ENCODE assay signal across 24 cellular contexts in genomic region chr9:126027566-126027965, GRCh38.
"Had no signal": no experiment of that assay in that cellular context is flagged by ENCODE, and none has a peak within 500 bp of the region (broad histone marks: within the 10 kb centered on the region; RNA-seq: fewer than 3 reads in every experiment).

No MANE protein-coding gene starts in this region.

- H3K27me3 Mint-ChIP-seq: stimulated activated naive CD8-positive, alpha-beta T cell treated with anti-CD3 and anti-CD28 coated beads, Interleukin-15, Interleukin-2, amounts not matched to agents 100 ng/mL and 50 ng/mL, for 24 hours had no signal

- H3K4me1 ChIP-seq: ascending aorta, esophagus muscularis mucosa, thyroid gland had no signal

- H3K4me1 Mint-ChIP-seq: activated B cell treated with CpG ODN at 0.5 μM for 24 hours; activated CD4-positive, alpha-beta T cell treated with anti-CD3 and anti-CD28 coated beads for 36 hours; activated T-helper 17 cell treated with anti-CD3 and anti-CD28 coated beads, Interleukin-2, amount 50 U/mL, for 72 hours; T-helper 17 cell had no signal

- H3K36me3 ChIP-seq: ascending aorta, brain microvascular endothelial cell, esophagus muscularis mucosa, thyroid gland had no signal

- H3K9me3 ChIP-seq: ascending aorta, esophagus muscularis mucosa, thyroid gland had no signal

- H3K27ac Mint-ChIP-seq: activated B cell treated with CpG ODN at 0.5 μM for 24 hours; activated CD4-positive, alpha-beta T cell treated with anti-CD3 and anti-CD28 coated beads for 36 hours; activated naive CD4-positive, alpha-beta T cell treated with anti-CD3 and anti-CD28 coated beads, Interleukin-2, amount 50 U/mL, for 72 hours; activated T-cell treated with anti-CD3 and anti-CD28 coated beads, Interleukin-2, amount 50 U/mL, for 24 hours; activated T-helper 17 cell treated with anti-CD3 and anti-CD28 coated beads, Interleukin-2, amount 50 U/mL, for 72 hours; progenitor cell of endocrine pancreas; stimulated activated naive CD8-positive, alpha-beta T cell treated with anti-CD3 and anti-CD28 coated beads, Interleukin-15, Interleukin-2, amounts not matched to agents 100 ng/mL and 50 ng/mL, for 24 hours; T-helper 17 cell had no signal

- H3K9me3 Mint-ChIP-seq: activated B cell treated with CpG ODN at 0.5 μM for 24 hours; activated T-cell treated with anti-CD3 and anti-CD28 coated beads, Interleukin-2, amount 50 U/mL, for 24 hours; stimulated activated naive CD8-positive, alpha-beta T cell treated with anti-CD3 and anti-CD28 coated beads, Interleukin-15, Interleukin-2, amounts not matched to agents 100 ng/mL and 50 ng/mL, for 24 hours had no signal

- DNase-seq: activated B cell treated with CpG ODN at 0.5 μM for 24 hours; activated CD4-positive, alpha-beta T cell treated with anti-CD3 and anti-CD28 coated beads for 36 hours; activated CD4-positive, alpha-beta T cell treated with anti-CD3 and anti-CD28 coated beads, Interleukin-2, amount 50 U/mL, for 4 hours; activated CD8-positive, alpha-beta memory T cell treated with anti-CD3 and anti-CD28 coated beads for 24 hours; activated CD8-positive, alpha-beta memory T cell treated with anti-CD3 and anti-CD28 coated beads, Interleukin-2, amount 50 U/mL, for 4 hours; activated T-cell treated with anti-CD3 and anti-CD28 coated beads, Interleukin-2, amount 50 U/mL, for 24 hours; brain microvascular endothelial cell; central memory CD4-positive, alpha-beta T cell; glutamatergic neuron; hippocampal formation; mesenchymal stem cell; retina; stimulated activated CD4-positive, alpha-beta T cell treated with anti-CD3 and anti-CD28 coated beads, Interleukin-1b, Interleukin-23, amount 100 ng/mL, for 48 hours; substantia nigra; T-helper 17 cell; thyroid gland had no signal

- FAIRE-seq: colon, frontal cortex had no signal

- H3K4me3 Mint-ChIP-seq: activated B cell treated with CpG ODN at 0.5 μM for 24 hours; activated CD4-positive, alpha-beta T cell treated with anti-CD3 and anti-CD28 coated beads for 36 hours; activated T-cell treated with anti-CD3 and anti-CD28 coated beads, Interleukin-2, amount 50 U/mL, for 24 hours; activated T-helper 17 cell treated with anti-CD3 and anti-CD28 coated beads, Interleukin-2, amount 50 U/mL, for 72 hours; stimulated activated naive CD8-positive, alpha-beta T cell treated with anti-CD3 and anti-CD28 coated beads, Interleukin-15, Interleukin-2, amounts not matched to agents 100 ng/mL and 50 ng/mL, for 24 hours; T-helper 17 cell had no signal

- ATAC-seq: activated CD4-positive, alpha-beta T cell treated with anti-CD3 and anti-CD28 coated beads for 36 hours; activated naive CD4-positive, alpha-beta T cell treated with anti-CD3 and anti-CD28 coated beads, Interleukin-2, amount 50 U/mL, for 72 hours; activated T-helper 17 cell treated with anti-CD3 and anti-CD28 coated beads, Interleukin-2, amount 50 U/mL, for 72 hours; T-helper 17 cell had no signal

- H3K27ac ChIP-seq: ascending aorta, brain microvascular endothelial cell, esophagus muscularis mucosa, thyroid gland had no signal

- H3K4me3 ChIP-seq: ascending aorta, esophagus muscularis mucosa, thyroid gland had no signal

- H3K36me3 Mint-ChIP-seq: activated naive CD4-positive, alpha-beta T cell treated with anti-CD3 and anti-CD28 coated beads, Interleukin-2, amount 50 U/mL, for 72 hours had no signal

- H3K27me3 ChIP-seq: ascending aorta, brain microvascular endothelial cell, thyroid gland had no signal
